ENCODE assay signal across 20 cellular contexts in the genomic region with DNA sequence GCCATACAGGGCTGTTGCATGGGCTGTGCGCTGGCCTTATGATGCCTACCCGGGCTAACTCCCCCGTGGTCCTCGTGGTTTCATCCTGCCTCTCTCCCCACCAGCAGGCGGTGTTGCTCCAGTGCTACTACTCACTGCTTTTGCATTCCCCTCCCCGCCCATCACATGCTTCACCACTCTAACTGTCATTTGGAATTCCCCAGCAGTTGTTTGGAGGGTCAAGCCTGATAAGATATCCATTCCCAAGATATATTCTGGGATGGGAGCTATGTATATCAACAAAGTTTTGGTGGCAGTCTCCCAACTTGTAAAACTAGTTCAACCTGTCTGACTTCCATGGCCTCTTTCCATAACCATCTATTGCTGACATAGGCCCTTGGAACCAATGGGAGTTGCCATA.
A peak's percentile ranks its signal among the peaks of the same experiment; 100 is the strongest.
DNase-seq lines count a peak whose midpoint lies in the region; ATAC-seq, FAIRE-seq and TF ChIP-seq lines count a peak whose summit lies in the region.
"Had no signal": no experiment of that assay in that cellular context is flagged by ENCODE, and none has a peak within 500 bp of the region (broad histone marks: within the 10 kb centered on the region; RNA-seq: fewer than 3 reads in every experiment).

No MANE protein-coding gene starts in this region.

- H3K4me1 ChIP-seq in neuronal stem cell (ENCODE audit: control insufficient read depth in 2 of 2, insufficient read depth in 1 of 2, low read depth in 1 of 2, low read length in 2 of 2) = no peaks in the 10 kb centered on the region

- H3K27ac ChIP-seq in neuronal stem cell (replicated peaks; ENCODE audit: low read length) = no peak overlapping the region

- H3K14ac ChIP-seq in neuronal stem cell (ENCODE audit: low read length) = no peak overlapping the region

- H4K91ac ChIP-seq in neuronal stem cell (ENCODE audit: low read depth, low read length, poor library complexity) = no peak overlapping the region

- H2BK5ac ChIP-seq in neuronal stem cell (ENCODE audit: low read length) = peak overlapping the region; percentile 8

- no peak overlapping the region for H4K8ac ChIP-seq in neuronal stem cell (ENCODE audit: low read depth, low read length)

- H3K4me3 ChIP-seq in bronchial epithelial cell (ENCODE audit: low read depth, low read length) (no peak overlapping the region), neuronal stem cell (ENCODE audit: low read length in 2 of 2) (no peak overlapping the region)

- WGBS in neuronal stem cell (ENCODE audit: extremely low coverage in 2 of 2, insufficient read length in 2 of 2, insufficient replicate concordance in 1 of 2), 2 donors = no CpG with 5 or more reads among the region's 6 CpGs

- no peak overlapping the region for H3K4me2 ChIP-seq in neuronal stem cell (ENCODE audit: insufficient read depth, low read length, poor library complexity, severe bottlenecking)

- DNase-seq in Daoy (ENCODE audit: low read depth) = peak; percentile 62
- DNase-seq in bronchial epithelial cell (ENCODE audit: low read depth) = peak; percentile 39
- no peak for DNase-seq in neuronal stem cell (ENCODE audit: low spot score)
- no peak for DNase-seq in MV-4-11 (lab: John Stamatoyannopoulos, UW)
- DNase-seq in pons (ENCODE audit: low spot score) = no peak
- no peak for DNase-seq in H54 (ENCODE audit: insufficient read length, low spot score)
- DNase-seq: activated CD4-positive, CD25-positive, alpha-beta regulatory T cell treated with anti-CD3 and anti-CD28 coated beads, Interleukin-2, amount 50 U/mL, for 72 hours; activated CD8-positive, alpha-beta memory T cell treated with anti-CD3 and anti-CD28 coated beads, Interleukin-2, amount 50 U/mL, for 4 hours; activated naive CD4-positive, alpha-beta T cell treated with Interleukin-2 at 50 U/mL for 16 hours; BE2C; effector memory CD8-positive, alpha-beta T cell; foreskin fibroblast; immature natural killer cell; NCI-H187 treated with DMSO at 0.1 percent for 48 hours; nucleus accumbens; RPMI8226; substantia nigra; T-cell had no signal

- H2AK5ac ChIP-seq in neuronal stem cell (ENCODE audit: low read depth, low read length) = no peak overlapping the region

- H3K18ac ChIP-seq in neuronal stem cell (ENCODE audit: low read length) = no peak overlapping the region

- TF ChIP-seq POLR2A in H54 (IDR thresholded peaks at IDR 0.05; ENCODE audit: low read depth, low read length) = no peak

- no peak overlapping the region for H3K23ac ChIP-seq in neuronal stem cell (ENCODE audit: low read depth, low read length, poor library complexity)

- no peak for TF ChIP-seq CTCF in bronchial epithelial cell (IDR thresholded peaks at IDR 0.05; ENCODE audit: insufficient read depth, low read length, severe bottlenecking)

- FAIRE-seq in bronchial epithelial cell (lab: Jason Lieb, UNC) (no peak), H54 (lab: Jason Lieb, UNC) (no peak)

- no peak overlapping the region for H3K9ac ChIP-seq in neuronal stem cell (ENCODE audit: low read depth, low read length, poor library complexity)

- peak; percentile 75 for ATAC-seq in HG02885 (IDR thresholded peaks at IDR 0.05; ENCODE audit: poor library complexity, unreplicated experiment)
- no peak for ATAC-seq in HG03135 (IDR thresholded peaks at IDR 0.05; ENCODE audit: unreplicated experiment)
- ATAC-seq: effector memory CD8-positive, alpha-beta T cell had no signal

- no peak overlapping the region for H2BK12ac ChIP-seq in neuronal stem cell (ENCODE audit: low read length)

- H2BK120ac ChIP-seq in neuronal stem cell (ENCODE audit: low read depth, low read length) = no peak overlapping the region

- no peaks in the 10 kb centered on the region for H3K36me3 ChIP-seq in bronchial epithelial cell (ENCODE audit: control insufficient read depth, insufficient read depth, low read length)
- no peaks in the 10 kb centered on the region for H3K36me3 ChIP-seq in neuronal stem cell (replicated peaks in 1 of 2; ENCODE audit: control insufficient read depth in 2 of 2, insufficient read depth in 2 of 2, low read length in 2 of 2)
- H3K36me3 ChIP-seq: BE2C had no signal

- H3K9me3 ChIP-seq in neuronal stem cell (replicated peaks in 1 of 2; ENCODE audit: control insufficient read depth in 2 of 2, insufficient read depth in 1 of 2, low read depth in 1 of 2, low read length in 2 of 2) = no peaks in the 10 kb centered on the region
- H3K9me3 ChIP-seq: BE2C had no signal

- no peak overlapping the region for H3K4ac ChIP-seq in neuronal stem cell (ENCODE audit: low read length)

- H3K79me1 ChIP-seq in neuronal stem cell (ENCODE audit: low read depth, low read length) = no peaks in the 10 kb centered on the region

- H2AFZ ChIP-seq in neuronal stem cell (ENCODE audit: low read length) = no peak overlapping the region

- no peaks in the 10 kb centered on the region for H3K27me3 ChIP-seq in bronchial epithelial cell (ENCODE audit: control insufficient read depth, insufficient read depth, low read length)
- peaks cover 0 to 3% (median 0%) of the 10 kb centered on the region in 3 experiments for H3K27me3 ChIP-seq in neuronal stem cell (ENCODE audit: control insufficient read depth in 3 of 3, insufficient read depth in 3 of 3, low read depth in 1 of 3, low read length in 3 of 3)
- H3K27me3 ChIP-seq: BE2C had no signal

- no peak overlapping the region for H2BK15ac ChIP-seq in neuronal stem cell (ENCODE audit: low read length)

Comparison
In these comparisons a context has a peak if more than half of its experiments do, and no peak if none do; other contexts are left out.
1. DNase-seq: peak in Daoy (single experiment) and bronchial epithelial cell (single experiment); none in neuronal stem cell (single experiment), MV-4-11 (single experiment), pons (single experiment) and H54 (single experiment).